ENCODE assay signal across 11 cellular contexts in genomic region chr11:44989831-44990566, GRCh38. TPM values are rescaled to one million over a fixed set of nuclear protein-coding genes. Genes with fewer than 3 reads are reported as not detected.
A peak's percentile ranks its signal among the peaks of the same experiment; 100 is the strongest.
DNase-seq lines count a peak whose midpoint lies in the region; ATAC-seq and TF ChIP-seq lines count a peak whose summit lies in the region.
"Had no signal": no experiment of that assay in that cellular context is flagged by ENCODE, and none has a peak within 500 bp of the region (broad histone marks: within the 10 kb centered on the region; RNA-seq: fewer than 3 reads in every experiment).

No MANE protein-coding gene starts in this region.

- peak; percentile 66 for ATAC-seq in SK-N-SH treated with all-trans-retinoic acid at 6 μM for 48 hours
- ATAC-seq in left cardiac atrium = peak; percentile 89 to 91
- no peak for ATAC-seq in GM18907 (IDR thresholded peaks at IDR 0.05; ENCODE audit: unreplicated experiment)

- intact Hi-C loops in left cardiac atrium (cut with DNase I) = loop anchor here in 1 of 2 donors (5.0 kb wide), 1 partner anchor 38 kb away; the partner anchor contains the start of gene TP53I11

- TF ChIP-seq CTCF in GM13977 (IDR thresholded peaks at IDR 0.05; ENCODE audit: extremely low read depth, insufficient read depth, missing control alignments) = no peak

- in situ Hi-C loops in GM13977 (cut with MboI; ENCODE audit: low pct_unique_long_range_greater_than_20kb, low sequenced_read_pairs, unreplicated experiment) = no loop called here

- DNase-seq in AG08395 (ENCODE audit: low spot score) (peak; percentile 53), NCI-H1436 (lab: John Stamatoyannopoulos, UW) (peak; percentile 77), left cardiac atrium (peak; percentile 84), COLO829 (ENCODE audit: low spot score) (no peak), LoVo (ENCODE audit: low spot score) (no peak), GM13977 (ENCODE audit: low spot score) (no peak)
- DNase-seq: activated T-cell treated with anti-CD3 and anti-CD28 coated beads, Interleukin-2, amount 50 U/mL, for 48 hours; MV-4-11; RPMI8226 had no signal

TF ChIP-seq in SK-N-SH treated with all-trans-retinoic acid at 6 μM for 48 hours, 23 proteins besides CTCF, POLR2A, EP300 and RAD21:
- TF ChIP-seq ZC3H10 (CRISPR knock-in tag; IDR thresholded peaks at IDR 0.05) (no peak), TCF4 (CRISPR knock-in tag; IDR thresholded peaks at IDR 0.05; ENCODE audit: borderline replicate concordance) (0 out of 2 replicates have a peak, but pooled peaks have one; percentile 15), ARNTL (CRISPR knock-in tag; IDR thresholded peaks at IDR 0.05; ENCODE audit: borderline replicate concordance, low read depth) (no peak)

RNA-seq across cellular contexts. Expression of gene TP53I11, which starts 39.3 kb away (rescaled TPM):
- total RNA-seq in left cardiac atrium = 100 to 1,000 TPM in 1 of 2 donors, 10 to 100 TPM in 1; 96.4 to 115 TPM

Comparison
In these comparisons a context has a peak if more than half of its experiments do, and no peak if none do; other contexts are left out.
1. DNase-seq: peak in AG08395 (single experiment), NCI-H1436 (single experiment) and left cardiac atrium (single experiment); none in COLO829 (single experiment), LoVo (single experiment) and GM13977 (single experiment).